ENCODE assay signal across 18 cellular contexts in the genomic region with DNA sequence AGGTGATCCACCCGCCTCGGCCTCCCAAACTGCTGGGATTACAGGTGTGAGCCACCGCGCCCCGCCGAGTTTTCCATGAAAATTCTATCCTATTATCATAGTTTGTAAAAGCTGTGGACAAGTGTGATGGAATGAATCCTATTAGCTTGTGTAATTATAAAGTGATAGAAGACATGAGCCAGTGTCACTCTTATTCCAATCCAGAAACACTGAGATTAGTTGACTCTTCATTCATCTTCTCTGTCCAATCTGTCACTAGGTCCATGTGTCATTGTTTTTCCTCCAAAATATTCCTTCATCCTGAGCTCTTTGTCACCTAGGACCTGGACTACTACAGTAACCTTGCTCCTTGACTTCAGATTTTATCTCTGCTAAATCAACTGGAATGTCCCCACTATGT.
"Had no signal": no experiment of that assay in that cellular context is flagged by ENCODE, and none has a peak within 500 bp of the region (broad histone marks: within the 10 kb centered on the region; RNA-seq: fewer than 3 reads in every experiment).

No MANE protein-coding gene starts in this region.

- H3K27me3 ChIP-seq: adrenal gland, tibial artery had no signal

- H3K4me1 ChIP-seq: prostate gland, tibial artery had no signal

- H3K9me3 ChIP-seq: adrenal gland, prostate gland, tibial artery had no signal

- H3K27me3 Mint-ChIP-seq: activated naive CD8-positive, alpha-beta T cell; stimulated activated naive CD8-positive, alpha-beta T cell treated with anti-CD3 and anti-CD28 coated beads, Interleukin-15, Interleukin-2, amounts not matched to agents 100 ng/mL and 50 ng/mL, for 24 hours had no signal

- DNase-seq: activated CD8-positive, alpha-beta memory T cell treated with anti-CD3 and anti-CD28 coated beads, Interleukin-2, amount 50 U/mL, for 48 hours; activated T-cell treated with anti-CD3 and anti-CD28 coated beads, Interleukin-2, amount 50 U/mL, for 4 hours; cerebellar nuclear complex; endodermal cell; natural killer cell; stimulated activated CD4-positive, alpha-beta T cell treated with anti-CD3 and anti-CD28 coated beads, Interleukin-4, amount 100 ng/mL, for 24 hours; T1000; tibial artery had no signal

- H3K27ac Mint-ChIP-seq: activated naive CD8-positive, alpha-beta T cell; endodermal cell; mesothelial cell of epicardium; natural killer cell; stimulated activated naive CD8-positive, alpha-beta T cell treated with anti-CD3 and anti-CD28 coated beads, Interleukin-15, Interleukin-2, amounts not matched to agents 100 ng/mL and 50 ng/mL, for 24 hours; WTC11 had no signal

- ATAC-seq: activated T-cell treated with anti-CD3 and anti-CD28 coated beads, Interleukin-2, amount 50 U/mL, for 4 hours; natural killer cell; WTC11 had no signal

- H3K4me1 Mint-ChIP-seq: endodermal cell, WTC11 had no signal

- H3K9me3 Mint-ChIP-seq: activated T-cell treated with anti-CD3 and anti-CD28 coated beads, Interleukin-2, amount 50 U/mL, for 4 hours; endodermal cell; mesothelial cell of epicardium; natural killer cell; stimulated activated naive CD8-positive, alpha-beta T cell treated with anti-CD3 and anti-CD28 coated beads, Interleukin-15, Interleukin-2, amounts not matched to agents 100 ng/mL and 50 ng/mL, for 24 hours; WTC11 had no signal

- H3K4me3 Mint-ChIP-seq: activated naive CD8-positive, alpha-beta T cell; activated T-cell treated with anti-CD3 and anti-CD28 coated beads, Interleukin-2, amount 50 U/mL, for 4 hours; endodermal cell; mesothelial cell of epicardium; natural killer cell; stimulated activated naive CD8-positive, alpha-beta T cell treated with anti-CD3 and anti-CD28 coated beads, Interleukin-15, Interleukin-2, amounts not matched to agents 100 ng/mL and 50 ng/mL, for 24 hours; WTC11 had no signal

- H3K4me3 ChIP-seq: adrenal gland, coronary artery, lung, prostate gland, tibial artery had no signal

- FAIRE-seq: astrocyte, keratinocyte had no signal

- H3K36me3 Mint-ChIP-seq: natural killer cell had no signal

- H3K27ac ChIP-seq: coronary artery, prostate gland, tibial artery had no signal

- H3K36me3 ChIP-seq: prostate gland had no signal
